ENCODE assay signal across 1 cellular context in genomic region chr5:100535060-100536005, GRCh38.
TF ChIP-seq lines count a peak whose summit lies in the region.

TSS of gene FAM174A (plus strand) at chr5:100535374. CDS start at chr5:100535531, 157 bp downstream.

TF ChIP-seq in K562, 482 proteins besides CTCF, POLR2A, EP300 and RAD21 (continued from another document and continues in another):
- TF ChIP-seq MGA (IDR thresholded peaks at IDR 0.05) (no peak), HNRNPH1 (optimal IDR thresholded peaks at IDR 0.05; ENCODE audit: low read depth, low read length) (no peak), ZNF592 (IDR thresholded peaks at IDR 0.05) (no peak), ELK1 (CRISPR knock-in tag; IDR thresholded peaks at IDR 0.05) (no peak), CLOCK (CRISPR knock-in tag; IDR thresholded peaks at IDR 0.05; ENCODE audit: borderline replicate concordance) (no peak), ZNF589 (CRISPR knock-in tag; IDR thresholded peaks at IDR 0.05; ENCODE audit: low read depth) (no peak), RUNX1 (IDR thresholded peaks at IDR 0.05; ENCODE audit: low read depth) (no peak), PYGO2 (tag; IDR thresholded peaks at IDR 0.05) (no peak), ZNF121 (CRISPR knock-in tag; conservative IDR thresholded peaks at IDR 0.05) (no peak), MNT (conservative IDR thresholded peaks at IDR 0.05) (peak; percentile 38 to 74; a peak in 3 of 4 replicates), FUS (optimal IDR thresholded peaks at IDR 0.05; ENCODE audit: low read depth, low read length) (no peak), ZNF143 (CRISPR knock-in tag; IDR thresholded peaks at IDR 0.05) (no peak), ZNF639 (CRISPR knock-in tag; conservative IDR thresholded peaks at IDR 0.05 in 1 of 2, IDR thresholded peaks at IDR 0.05 in 1 of 2) (no peak), CBX5 (IDR thresholded peaks at IDR 0.05; ENCODE audit: borderline replicate concordance, low read depth) (no peak), EHMT2 (IDR thresholded peaks at IDR 0.05) (no peak), NCOA6 (IDR thresholded peaks at IDR 0.05) (no peak), MXD1 (CRISPR knock-in tag; IDR thresholded peaks at IDR 0.05; ENCODE audit: borderline replicate concordance, poor library complexity, severe bottlenecking) (no peak), ZBTB11 (CRISPR knock-in tag; IDR thresholded peaks at IDR 0.05) (peak in 1 of 3 experiments; percentile 67; a peak in 1 of 6 replicates), LEF1 (IDR thresholded peaks at IDR 0.05) (no peak), WHSC1 (IDR thresholded peaks at IDR 0.05; ENCODE audit: low read length) (no peak), GABPB2 (CRISPR knock-in tag; conservative IDR thresholded peaks at IDR 0.05) (no peak), SMAD4 (CRISPR knock-in tag; conservative IDR thresholded peaks at IDR 0.05) (no peak)
